18 cellular contexts compared by ENCODE assay signal in the genomic region with DNA sequence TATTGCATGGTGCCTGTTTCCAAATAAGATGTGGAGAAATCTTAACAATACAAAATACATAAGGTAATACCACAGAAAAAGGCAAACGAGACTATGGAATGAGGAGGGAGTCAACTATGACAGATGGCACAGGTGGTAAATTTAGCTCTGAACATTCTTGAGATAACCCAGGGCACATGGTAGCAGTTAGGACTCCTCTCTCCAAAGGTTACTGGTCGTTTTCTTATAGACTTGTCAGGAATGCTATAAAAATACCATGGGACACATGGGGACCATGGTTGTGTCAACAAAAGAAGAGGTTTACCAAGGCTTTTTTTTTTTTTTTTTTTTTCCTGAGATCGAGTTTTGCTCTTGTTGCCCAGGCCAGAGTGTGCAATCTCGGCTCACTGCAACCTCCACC.
"Had no signal": no experiment of that assay in that cellular context is flagged by ENCODE, and none has a peak within 500 bp of the region (broad histone marks: within the 10 kb centered on the region; RNA-seq: fewer than 3 reads in every experiment).

No MANE protein-coding gene starts in this region.

- H3K4me3 Mint-ChIP-seq: natural killer cell, neural crest cell had no signal

- H3K27ac Mint-ChIP-seq: natural killer cell had no signal

- H3K36me3 Mint-ChIP-seq: natural killer cell had no signal

- H3K36me3 ChIP-seq: gastrocnemius medialis, heart right ventricle, ovary, right atrium auricular region, sigmoid colon had no signal

- H3K9me3 Mint-ChIP-seq: natural killer cell had no signal

- H3K4me1 ChIP-seq: gastrocnemius medialis had no signal

- H3K4me1 Mint-ChIP-seq: natural killer cell had no signal

- H3K27ac ChIP-seq: gastrocnemius medialis, heart right ventricle, ovary, right atrium auricular region, sigmoid colon had no signal

- H3K27me3 ChIP-seq: gastrocnemius medialis, heart right ventricle, ovary, right atrium auricular region, sigmoid colon had no signal

- H3K9me3 ChIP-seq: gastrocnemius medialis, heart right ventricle, mucosa of descending colon, ovary, right atrium auricular region, sigmoid colon had no signal

- H3K4me3 ChIP-seq: gastrocnemius medialis, heart right ventricle, mucosa of descending colon, ovary, right atrium auricular region, sigmoid colon had no signal

- ATAC-seq: esophagus mucosa, gastrocnemius medialis, heart right ventricle, left lobe of liver, mucosa of descending colon, natural killer cell had no signal

- DNase-seq: effector memory CD4-positive, alpha-beta T cell; gastrocnemius medialis; heart right ventricle; islet precursor cell; mammary epithelial cell; mucosa of descending colon; natural killer cell; nucleus accumbens; ovary; sigmoid colon; small intestine; stimulated activated CD4-positive, alpha-beta T cell treated with anti-CD3 and anti-CD28 coated beads, Interleukin-12 subunit alpha, Interleukin-12 subunit beta, amount 100 ng/mL, for 4 hours; stimulated activated naive CD4-positive, alpha-beta T cell treated with Interleukin-2 at 50 U/mL for 16 hours; trophoblast cell had no signal
